8 cellular contexts compared by ENCODE assay signal in the genomic region with DNA sequence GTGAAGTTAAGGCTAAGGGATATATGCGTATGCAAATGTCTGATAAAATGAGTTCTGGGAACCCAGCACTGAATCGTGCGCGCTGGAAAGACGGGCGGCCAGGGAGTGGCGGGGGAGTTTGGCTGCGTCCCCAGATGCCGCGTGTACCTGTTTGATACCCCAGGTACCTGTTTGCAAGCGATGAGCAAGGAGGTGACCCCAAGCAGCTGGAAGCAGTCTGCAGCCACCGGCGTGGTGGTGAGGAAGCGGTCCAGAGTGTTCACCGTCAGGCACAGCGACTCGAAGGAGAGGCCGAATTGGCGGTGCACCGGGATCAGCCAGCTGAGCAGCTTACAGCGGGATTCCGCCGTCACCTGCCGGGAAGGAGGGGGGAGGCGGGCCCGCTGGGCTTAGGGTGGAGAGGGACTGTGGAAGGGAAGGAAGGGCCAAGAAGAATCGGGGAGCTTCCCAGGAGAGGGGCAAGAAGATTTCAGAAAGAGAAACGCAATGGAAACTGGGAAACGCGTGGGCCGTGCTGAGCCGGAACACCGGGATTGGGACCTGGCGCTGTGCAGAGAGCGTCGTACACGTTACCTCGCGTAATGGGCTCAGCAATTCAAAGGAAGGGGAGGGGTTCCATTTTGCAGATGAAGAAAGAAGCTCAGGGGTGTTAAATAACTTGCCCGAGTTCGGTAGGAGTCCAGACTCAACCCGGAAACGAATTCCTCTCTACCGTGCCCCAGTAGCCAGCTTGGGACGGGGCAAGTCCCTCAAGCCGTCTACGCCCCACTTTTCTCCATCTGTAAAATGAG. TPM values are rescaled to one million over a fixed set of nuclear protein-coding genes. Genes with fewer than 3 reads are reported as not detected.
DNase-seq lines count a peak whose midpoint lies in the region; ATAC-seq and TF ChIP-seq lines count a peak whose summit lies in the region.

No MANE protein-coding gene starts in this region.

- peaks cover 100% of the 10 kb centered on the region for H3K27me3 ChIP-seq in cardiac muscle cell
- peaks cover 100% of the 10 kb centered on the region for H3K27me3 ChIP-seq in iPS-18a (ENCODE audit: control insufficient read depth, insufficient read depth, low read length)
- peaks cover 77 to 90% (median 88%) of the 10 kb centered on the region in 3 donors for H3K27me3 ChIP-seq in skeletal muscle tissue (ENCODE audit: control insufficient read depth in 3 of 3, insufficient read depth in 3 of 3, low read length in 3 of 3)

- H3K9me3 ChIP-seq in cardiac muscle cell (ENCODE audit: low read depth) (no peaks in the 10 kb centered on the region), iPS-18a (ENCODE audit: control insufficient read depth, low read depth, low read length) (no peaks in the 10 kb centered on the region), skeletal muscle tissue (ENCODE audit: control insufficient read depth in 3 of 3, low read length in 3 of 3) (no peaks in the 10 kb centered on the region)

- intact Hi-C loops in Right ventricle myocardium inferior (cut with DNase I), result no loop called here

- no peak for ATAC-seq in Right ventricle myocardium inferior

- no peak overlapping the region for H3K27ac ChIP-seq in cardiac muscle cell
- H3K27ac ChIP-seq in angular gyrus (ENCODE audit: low read depth, low read length), result peak overlapping the region; percentile 26
- H3K27ac ChIP-seq in iPS-18a (ENCODE audit: low read length), result no peak overlapping the region
- H3K27ac ChIP-seq in skeletal muscle tissue (ENCODE audit: low read depth, low read length), result no peak overlapping the region

- DNase-seq in cardiac muscle cell (ENCODE audit: low read depth in 1 of 2, low spot score in 1 of 2) (peak; percentile 9 to 43), Right ventricle myocardium inferior (ENCODE audit: missing footprints) (no peak), NB4 (ENCODE audit: low read depth) (no peak), GDM1 (lab: John Stamatoyannopoulos, UW) (no peak)
- DNase-seq in activated CD4-positive, CD25-positive, alpha-beta regulatory T cell treated with anti-CD3 and anti-CD28 coated beads, Interleukin-2, amount 50 U/mL, for 72 hours, result no peak

- TF ChIP-seq CTCF in cardiac muscle cell (IDR thresholded peaks at IDR 0.05; ENCODE audit: low read depth, low read length), result no peak
- no peak for TF ChIP-seq CTCF in NB4 (IDR thresholded peaks at IDR 0.05; ENCODE audit: low read depth, low read length)

- H3K9ac ChIP-seq in iPS-18a (ENCODE audit: low read length), result no peak overlapping the region
- peak overlapping the region in 2 of 3 donors; percentile 36 to 40 for H3K9ac ChIP-seq in skeletal muscle tissue (ENCODE audit: low read depth in 1 of 3, low read length in 3 of 3)

- TF ChIP-seq POLR2A in NB4 (IDR thresholded peaks at IDR 0.05; ENCODE audit: extremely low read depth, insufficient read length), result no peak

- peak overlapping the region; percentile 39 for H3K4me3 ChIP-seq in cardiac muscle cell
- peak overlapping the region; percentile 54 for H3K4me3 ChIP-seq in NB4 (ENCODE audit: low read depth, low read length)
- H3K4me3 ChIP-seq in iPS-18a (ENCODE audit: low read length), result peak overlapping the region; percentile 54
- H3K4me3 ChIP-seq in skeletal muscle tissue (ENCODE audit: low read length in 3 of 3), result peak overlapping the region; percentile 67 to 73 (median 70)

- H3K4me1 ChIP-seq in cardiac muscle cell (ENCODE audit: low read depth) (peaks cover 4% of the 10 kb centered on the region), iPS-18a (ENCODE audit: control insufficient read depth, low read depth, low read length) (peaks cover 13% of the 10 kb centered on the region), skeletal muscle tissue (ENCODE audit: control insufficient read depth in 3 of 3, insufficient read depth in 3 of 3, low read length in 3 of 3) (peaks cover 40 to 50% (median 44%) of the 10 kb centered on the region in 3 donors)

- no peaks in the 10 kb centered on the region for H3K36me3 ChIP-seq in cardiac muscle cell
- no peaks in the 10 kb centered on the region for H3K36me3 ChIP-seq in iPS-18a (ENCODE audit: control insufficient read depth, low read depth, low read length)
- no peaks in the 10 kb centered on the region for H3K36me3 ChIP-seq in skeletal muscle tissue (ENCODE audit: control insufficient read depth in 3 of 3, insufficient read depth in 3 of 3, low read length in 3 of 3)

RNA-seq across cellular contexts. Expression of a gene that starts 1.0 kb away (rescaled TPM):
- total RNA-seq in cardiac muscle cell, result 0.14 and 0.51 TPM in 2 replicates
- 0.12 and 0.72 TPM in 2 replicates for polyA plus RNA-seq in cardiac muscle cell
- total RNA-seq in Right ventricle myocardium inferior, result not detected
- total RNA-seq in skeletal muscle tissue, result not detected

RNA-seq across cellular contexts. Expression of a gene that starts 5.3 kb away (rescaled TPM):
- total RNA-seq in cardiac muscle cell (not detected in 2 replicates), Right ventricle myocardium inferior (not detected), skeletal muscle tissue (not detected)
- polyA plus RNA-seq in cardiac muscle cell, result 0.49 TPM in 1 of 2 replicates, not detected in the other

RNA-seq across cellular contexts. Expression of a gene that starts 59.4 kb away (rescaled TPM):
- total RNA-seq in cardiac muscle cell (0.32 and 0.45 TPM in 2 replicates), Right ventricle myocardium inferior (not detected), skeletal muscle tissue (not detected)
- polyA plus RNA-seq in cardiac muscle cell, result 0.39 and 0.89 TPM in 2 replicates

Comparison
In these comparisons a context has a peak if more than half of its experiments do, and no peak if none do; other contexts are left out.
1. DNase-seq: peak in cardiac muscle cell (2 of 2); none in Right ventricle myocardium inferior (single experiment), NB4 (single experiment), GDM1 (single experiment) and activated CD4-positive, CD25-positive, alpha-beta regulatory T cell treated with anti-CD3 and anti-CD28 coated beads, Interleukin-2, amount 50 U/mL, for 72 hours (single experiment).
2. Peak in every context shown above with its lines, with median percentiles within 50 percentile points of each other: H3K4me3 ChIP-seq.